In the genomic region with DNA sequence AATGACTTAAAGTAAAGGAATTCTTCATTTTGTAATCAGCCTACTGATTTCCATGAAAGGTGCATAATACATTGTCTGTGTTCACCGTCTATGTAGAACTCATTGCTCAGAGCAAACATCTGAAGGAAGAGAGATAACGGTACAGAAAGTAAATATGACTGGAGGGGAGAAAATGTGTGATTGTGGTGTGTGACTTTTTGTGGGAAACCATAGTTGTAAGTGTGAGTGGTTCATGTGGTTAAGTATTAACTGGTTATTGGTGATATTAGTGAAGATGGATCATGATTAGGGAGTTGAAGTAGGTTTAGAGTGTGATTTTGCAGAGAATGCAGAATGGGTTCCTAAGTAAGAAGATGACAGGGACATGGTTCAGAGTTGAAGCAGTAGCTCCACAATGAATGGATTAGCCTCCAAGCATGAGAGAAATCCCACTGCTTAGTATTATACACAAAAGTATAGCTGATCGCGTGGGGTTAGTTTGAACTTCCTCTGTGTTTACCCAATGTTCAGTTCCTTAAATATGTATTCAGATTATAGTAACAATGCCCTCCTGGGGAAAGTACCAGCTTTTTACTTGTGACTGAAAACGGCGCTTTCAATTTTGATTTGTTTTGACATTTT, we compare ENCODE assay signal across 8 cellular contexts.
DNase-seq lines count a peak whose midpoint lies in the region; ATAC-seq, FAIRE-seq and TF ChIP-seq lines count a peak whose summit lies in the region.

No MANE protein-coding gene starts in this region.

- no peak for TF ChIP-seq CTCF in type B pancreatic cell (conservative IDR thresholded peaks at IDR 0.05)

- H3K27ac Mint-ChIP-seq in type B pancreatic cell = peak overlapping the region; percentile 8

- peak overlapping the region; percentile 56 for H3K4me3 Mint-ChIP-seq in activated T-cell treated with anti-CD3 and anti-CD28 coated beads, Interleukin-2, amount 50 U/mL, for 4 hours
- H3K4me3 Mint-ChIP-seq in type B pancreatic cell = no peak overlapping the region

- H3K4me1 Mint-ChIP-seq in activated T-cell treated with anti-CD3 and anti-CD28 coated beads, Interleukin-2, amount 50 U/mL, for 4 hours (ENCODE audit: low read depth) = peaks cover 65% of the 10 kb centered on the region
- H3K4me1 Mint-ChIP-seq in type B pancreatic cell (ENCODE audit: unreplicated experiment) = peaks cover 21% of the 10 kb centered on the region

- peak; percentile 79 to 84 for ATAC-seq in activated T-cell treated with anti-CD3 and anti-CD28 coated beads, Interleukin-2, amount 50 U/mL, for 4 hours
- ATAC-seq in HG02763 (IDR thresholded peaks at IDR 0.05; ENCODE audit: unreplicated experiment) = peak; percentile 97

- FAIRE-seq in RCC 7860 (lab: Jason Lieb, UNC) = peak; percentile 79

- no peaks in the 10 kb centered on the region for H3K27me3 Mint-ChIP-seq in activated T-cell treated with anti-CD3 and anti-CD28 coated beads, Interleukin-2, amount 50 U/mL, for 4 hours (ENCODE audit: low read depth)
- no peaks in the 10 kb centered on the region for H3K27me3 Mint-ChIP-seq in type B pancreatic cell

- H3K36me3 Mint-ChIP-seq in activated T-cell treated with anti-CD3 and anti-CD28 coated beads, Interleukin-2, amount 50 U/mL, for 4 hours (ENCODE audit: insufficient read depth) = peaks cover 9% of the 10 kb centered on the region
- no peaks in the 10 kb centered on the region for H3K36me3 Mint-ChIP-seq in type B pancreatic cell

- H3K9me3 Mint-ChIP-seq in activated T-cell treated with anti-CD3 and anti-CD28 coated beads, Interleukin-2, amount 50 U/mL, for 4 hours = peaks cover 4% of the 10 kb centered on the region
- no peaks in the 10 kb centered on the region for H3K9me3 Mint-ChIP-seq in type B pancreatic cell

- DNase-seq in activated T-cell treated with anti-CD3 and anti-CD28 coated beads, Interleukin-2, amount 50 U/mL, for 4 hours = no peak
- no peak for DNase-seq in activated T-cell treated with anti-CD3 and anti-CD28 coated beads, Interleukin-2, amount 50 U/mL, for 48 hours
- DNase-seq in RCC 7860 (ENCODE audit: low spot score) (peak; percentile 23), type B pancreatic cell (ENCODE audit: extremely low spot score, unreplicated experiment) (no peak), AG08396 (ENCODE audit: low spot score) (no peak), NCI-H1436 treated with DMSO at 0.1 percent for 48 hours (lab: John Stamatoyannopoulos, UW) (no peak), NCI-H774 (lab: John Stamatoyannopoulos, UW) (no peak)
